In the genomic region with DNA sequence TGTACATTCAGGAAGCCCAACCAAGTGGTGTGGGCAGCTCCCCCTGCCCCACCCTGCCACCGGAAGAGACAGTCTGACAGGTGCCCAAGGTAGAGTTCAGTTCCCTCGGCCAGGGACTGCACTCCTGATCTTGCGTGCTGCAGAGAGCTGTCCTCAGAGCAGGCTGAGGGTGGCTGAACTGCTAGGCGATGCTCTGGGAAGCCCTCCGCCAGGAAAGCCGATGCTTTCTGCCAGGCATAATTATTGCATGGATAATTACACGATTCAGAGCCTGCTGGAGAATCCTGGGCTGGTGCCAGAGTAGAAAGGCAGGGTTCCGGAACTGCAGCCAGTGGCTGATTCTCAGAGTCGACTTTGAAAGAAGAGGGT, we compare ENCODE assay signal across 15 cellular contexts. TPM values are rescaled to one million over a fixed set of nuclear protein-coding genes. Genes with fewer than 3 reads are reported as not detected.
A peak's percentile ranks its signal among the peaks of the same experiment; 100 is the strongest.
DNase-seq lines count a peak whose midpoint lies in the region; ATAC-seq and TF ChIP-seq lines count a peak whose summit lies in the region.
"Had no signal": no experiment of that assay in that cellular context is flagged by ENCODE, and none has a peak within 500 bp of the region (broad histone marks: within the 10 kb centered on the region; RNA-seq: fewer than 3 reads in every experiment).

No MANE protein-coding gene starts in this region.

- no peaks in the 10 kb centered on the region for H4K20me1 ChIP-seq in neural progenitor cell (ENCODE audit: low read depth)

- peaks cover 7% of the 10 kb centered on the region for H3K27me3 Mint-ChIP-seq in neural progenitor cell (ENCODE audit: insufficient read depth, low read depth)
- H3K27me3 Mint-ChIP-seq in T-helper 2 cell treated with Interferon-gamma antibody and Interleukin-4, amounts not matched to agents 5 μg/mL and 100 μg/mL, for 36 hours (ENCODE audit: low read depth) = no peaks in the 10 kb centered on the region

- peak; percentile 45 for ATAC-seq in body of pancreas
- ATAC-seq in GM18873 (IDR thresholded peaks at IDR 0.05; ENCODE audit: low FRiP score, unreplicated experiment) = no peak
- ATAC-seq: activated naive CD4-positive, alpha-beta T cell treated with anti-CD3 and anti-CD28 coated beads, Interleukin-2, amount 50 U/mL, for 72 hours had no signal

- H3K79me2 ChIP-seq in neural progenitor cell (ENCODE audit: low read depth) = no peaks in the 10 kb centered on the region

- H3K4me1 ChIP-seq in body of pancreas (peaks cover 22% of the 10 kb centered on the region), neural progenitor cell (peaks cover 19% of the 10 kb centered on the region)
- H3K4me1 ChIP-seq: uterus had no signal

- H2AFZ ChIP-seq in neural progenitor cell (replicated peaks) = no peak overlapping the region

- TF ChIP-seq CTCF in body of pancreas (IDR thresholded peaks at IDR 0.05) = no peak
- TF ChIP-seq CTCF in neural progenitor cell (IDR thresholded peaks at IDR 0.05) = no peak

- H3K27ac Mint-ChIP-seq in neural progenitor cell = peak overlapping the region; percentile 12
- no peak overlapping the region for H3K27ac Mint-ChIP-seq in T-helper 2 cell treated with Interferon-gamma antibody and Interleukin-4, amounts not matched to agents 5 μg/mL and 100 μg/mL, for 36 hours
- H3K27ac Mint-ChIP-seq: activated naive CD4-positive, alpha-beta T cell treated with anti-CD3 and anti-CD28 coated beads, Interleukin-2, amount 50 U/mL, for 72 hours had no signal

- peaks cover 5% of the 10 kb centered on the region for H3F3A ChIP-seq in neural progenitor cell (ENCODE audit: low read depth)

- H3K9me3 ChIP-seq in body of pancreas (no peaks in the 10 kb centered on the region), neural progenitor cell (ENCODE audit: low read depth) (no peaks in the 10 kb centered on the region)
- H3K9me3 ChIP-seq: uterus had no signal

- H3K4me3 ChIP-seq in body of pancreas (no peak overlapping the region), neural progenitor cell (no peak overlapping the region)
- H3K4me3 ChIP-seq: heart left ventricle, skin epidermis, uterus had no signal

- intact Hi-C loops in body of pancreas (cut with DNase I) = no loop called here

- no peaks in the 10 kb centered on the region for H3K27me3 ChIP-seq in body of pancreas
- no peaks in the 10 kb centered on the region for H3K27me3 ChIP-seq in neural progenitor cell
- H3K27me3 ChIP-seq: heart left ventricle, uterus had no signal

- DNase-seq in DMS 273 treated with DMSO at 0.1 percent for 48 hours (lab: John Stamatoyannopoulos, UW) (peak; percentile 74), NCI-H2171 treated with DMSO at 0.1 percent for 48 hours (lab: John Stamatoyannopoulos, UW) (peak; percentile 61), body of pancreas (peak; percentile 14 to 44 (median 17)), neural progenitor cell (ENCODE audit: low spot score) (no peak), KBM-7 (no peak), DMS53 treated with DMSO at 0.1 percent for 48 hours (lab: John Stamatoyannopoulos, UW; ENCODE audit: unreplicated experiment) (no peak)
- DNase-seq in T-helper 2 cell treated with Interferon-gamma antibody and Interleukin-4, amounts not matched to agents 5 μg/mL and 100 μg/mL, for 36 hours (ENCODE audit: low spot score) = no peak
- DNase-seq: activated CD8-positive, alpha-beta memory T cell treated with anti-CD3 and anti-CD28 coated beads for 24 hours; heart left ventricle; KG1; T-helper 1 cell; uterus had no signal

- 19 to 25% methylated on average over 6 to 9 of the region's 9 CpGs for WGBS in body of pancreas, 2 donors

- no peak overlapping the region for H3K9ac ChIP-seq in neural progenitor cell

- H3K4me1 Mint-ChIP-seq in neural progenitor cell = peaks cover 22% of the 10 kb centered on the region
- no peaks in the 10 kb centered on the region for H3K4me1 Mint-ChIP-seq in T-helper 2 cell treated with Interferon-gamma antibody and Interleukin-4, amounts not matched to agents 5 μg/mL and 100 μg/mL, for 36 hours (ENCODE audit: low read depth)

- H3K9me3 Mint-ChIP-seq in neural progenitor cell = no peaks in the 10 kb centered on the region
- no peaks in the 10 kb centered on the region for H3K9me3 Mint-ChIP-seq in T-helper 2 cell treated with Interferon-gamma antibody and Interleukin-4, amounts not matched to agents 5 μg/mL and 100 μg/mL, for 36 hours

- H3K36me3 Mint-ChIP-seq in neural progenitor cell = no peaks in the 10 kb centered on the region
- no peaks in the 10 kb centered on the region for H3K36me3 Mint-ChIP-seq in T-helper 2 cell treated with Interferon-gamma antibody and Interleukin-4, amounts not matched to agents 5 μg/mL and 100 μg/mL, for 36 hours (ENCODE audit: low read depth)
- H3K36me3 Mint-ChIP-seq: activated naive CD4-positive, alpha-beta T cell treated with anti-CD3 and anti-CD28 coated beads, Interleukin-2, amount 50 U/mL, for 72 hours had no signal

- TF ChIP-seq POLR2A in body of pancreas (IDR thresholded peaks at IDR 0.05) = no peak

- no peak overlapping the region for H3K4me2 ChIP-seq in neural progenitor cell

- H3K27ac ChIP-seq in body of pancreas (peak overlapping the region in 3 of 4 donors; percentile 32 to 71 (median 59)), neural progenitor cell (no peak overlapping the region)
- H3K27ac ChIP-seq: heart left ventricle, uterus had no signal

- in situ Hi-C loops in KBM-7 (cut with MboI; ENCODE audit: low pct_unique_long_range_greater_than_20kb, low sequenced_read_pairs) = no loop called here

- H3K4me3 Mint-ChIP-seq in neural progenitor cell = no peak overlapping the region
- no peak overlapping the region for H3K4me3 Mint-ChIP-seq in T-helper 2 cell treated with Interferon-gamma antibody and Interleukin-4, amounts not matched to agents 5 μg/mL and 100 μg/mL, for 36 hours

- H3K36me3 ChIP-seq in body of pancreas (replicated peaks in 1 of 2; ENCODE audit: insufficient read depth in 1 of 2, low read depth in 2 of 2) = no peaks in the 10 kb centered on the region
- no peaks in the 10 kb centered on the region for H3K36me3 ChIP-seq in neural progenitor cell
- H3K36me3 ChIP-seq: heart left ventricle, uterus had no signal

RNA-seq across cellular contexts. Expression of a gene that starts 19.3 kb away (rescaled TPM):
- total RNA-seq in body of pancreas (under 1 TPM; 0.52 to 0.99 TPM), neural progenitor cell (ENCODE audit: low replicate concordance) (2.4 and 2.8 TPM in 2 replicates)
- total RNA-seq: activated naive CD4-positive, alpha-beta T cell treated with anti-CD3 and anti-CD28 coated beads, Interleukin-2, amount 50 U/mL, for 72 hours had no signal

Comparison
In these comparisons a context has a peak if more than half of its experiments do, and no peak if none do; other contexts are left out.
1. DNase-seq: peak in DMS 273 treated with DMSO at 0.1 percent for 48 hours (single experiment), NCI-H2171 treated with DMSO at 0.1 percent for 48 hours (single experiment) and body of pancreas (4 of 4); none in neural progenitor cell (single experiment), KBM-7 (single experiment), DMS53 treated with DMSO at 0.1 percent for 48 hours (single experiment) and T-helper 2 cell treated with Interferon-gamma antibody and Interleukin-4, amounts not matched to agents 5 μg/mL and 100 μg/mL, for 36 hours (single experiment).